In the genomic region with DNA sequence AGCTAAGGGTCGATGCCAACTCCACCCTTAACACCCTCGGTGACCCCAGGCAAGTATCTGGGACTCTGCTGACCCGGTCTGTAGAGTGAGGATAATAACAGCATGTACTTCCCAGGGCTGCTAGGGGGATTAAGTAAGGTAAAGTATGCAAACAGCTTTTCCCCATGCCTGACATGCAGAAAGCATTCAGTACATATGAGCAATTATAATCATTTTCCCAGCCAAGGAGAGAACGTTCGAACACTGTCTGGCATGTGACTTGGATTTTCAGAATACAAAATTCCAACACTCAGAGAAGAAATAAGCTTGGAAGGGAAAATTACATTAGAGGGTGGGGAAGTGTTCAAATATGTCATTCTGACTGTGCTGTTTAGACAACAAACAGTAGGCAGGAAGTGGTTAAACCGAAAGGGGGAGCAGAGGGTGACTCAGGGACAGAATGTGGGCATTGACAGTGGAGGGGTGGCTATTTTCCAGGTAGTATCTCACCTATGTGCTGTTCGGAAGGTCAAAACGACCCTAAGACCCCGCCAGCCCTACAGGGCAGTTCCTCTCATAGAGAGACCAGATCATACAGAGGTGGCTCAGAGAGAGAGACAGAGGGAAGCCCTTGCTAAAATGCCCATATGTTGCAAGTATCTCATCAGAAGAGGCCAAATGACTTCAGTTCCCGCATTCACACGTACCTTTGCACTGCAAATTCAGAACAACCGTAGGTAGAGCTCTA, we compare ENCODE assay signal across 8 cellular contexts.
DNase-seq lines count a peak whose midpoint lies in the region; ATAC-seq and TF ChIP-seq lines count a peak whose summit lies in the region.

No MANE protein-coding gene starts in this region.

- H3K4me1 Mint-ChIP-seq in effector memory CD8-positive, alpha-beta T cell (ENCODE audit: low read depth in 2 of 2) = peaks cover 26 to 27% of the 10 kb centered on the region in 2 donors

- no peaks in the 10 kb centered on the region for H3K9me3 Mint-ChIP-seq in effector memory CD8-positive, alpha-beta T cell

- no peaks in the 10 kb centered on the region for H3K27me3 ChIP-seq in HL-60 (ENCODE audit: insufficient read depth, poor library complexity, severe bottlenecking)

- peaks cover 31% of the 10 kb centered on the region for H3K36me3 Mint-ChIP-seq in effector memory CD8-positive, alpha-beta T cell (ENCODE audit: insufficient read depth)

- peak in 2 of 3 donors; percentile 19 to 48 for DNase-seq in stimulated activated CD4-positive, alpha-beta T cell treated with anti-CD3 and anti-CD28 coated beads, Interleukin-12 subunit alpha, Interleukin-12 subunit beta, amount 100 ng/mL, for 48 hours (ENCODE audit: low read depth in 2 of 3, low spot score in 1 of 3)
- DNase-seq in stimulated activated CD4-positive, alpha-beta T cell treated with anti-CD3 and anti-CD28 coated beads, Interleukin-12 subunit alpha, Interleukin-12 subunit beta, amount 100 ng/mL, for 4 hours = no peak
- DNase-seq in HL-60 (ENCODE audit: low read depth in 1 of 2, low spot score in 1 of 2) (peak; percentile 38 to 85), dedifferentiated amniotic fluid mesenchymal stem cell (ENCODE audit: extremely low spot score) (no peak), DMS153 treated with DMSO at 0.1 percent for 48 hours (lab: John Stamatoyannopoulos, UW; ENCODE audit: unreplicated experiment) (no peak)
- peak; percentile 38 to 60 (median 39) for DNase-seq in effector memory CD8-positive, alpha-beta T cell
- DNase-seq in stimulated activated CD4-positive, alpha-beta T cell treated with anti-CD3 and anti-CD28 coated beads, Interleukin-4, amount 100 ng/mL, for 24 hours = peak; percentile 58

- H3K27ac Mint-ChIP-seq in effector memory CD8-positive, alpha-beta T cell = peak overlapping the region; percentile 87 to 95

- peak overlapping the region; percentile 64 to 71 for H3K4me3 Mint-ChIP-seq in effector memory CD8-positive, alpha-beta T cell

- no peak for TF ChIP-seq CTCF in HL-60 (IDR thresholded peaks at IDR 0.05; ENCODE audit: insufficient read depth, low read length)

- peak overlapping the region; percentile 95 for H3K27ac ChIP-seq in HL-60 (replicated peaks)

- H3K4me3 ChIP-seq in HL-60 (replicated peaks; ENCODE audit: insufficient read depth, low read length) = no peak overlapping the region

- ATAC-seq in activated CD4-positive, CD25-positive, alpha-beta regulatory T cell treated with anti-CD3 and anti-CD28 coated beads, Interleukin-2, amount 50 U/mL, for 24 hours = peak; percentile 86 to 90
- ATAC-seq in effector memory CD8-positive, alpha-beta T cell (replicated peaks) = peak; percentile 90

- H3K27me3 Mint-ChIP-seq in effector memory CD8-positive, alpha-beta T cell = no peaks in the 10 kb centered on the region

Comparison
In these comparisons a context has a peak if more than half of its experiments do, and no peak if none do; other contexts are left out.
1. DNase-seq: peak in stimulated activated CD4-positive, alpha-beta T cell treated with anti-CD3 and anti-CD28 coated beads, Interleukin-12 subunit alpha, Interleukin-12 subunit beta, amount 100 ng/mL, for 48 hours (2 of 3), HL-60 (2 of 2), effector memory CD8-positive, alpha-beta T cell (3 of 3) and stimulated activated CD4-positive, alpha-beta T cell treated with anti-CD3 and anti-CD28 coated beads, Interleukin-4, amount 100 ng/mL, for 24 hours (single experiment); none in stimulated activated CD4-positive, alpha-beta T cell treated with anti-CD3 and anti-CD28 coated beads, Interleukin-12 subunit alpha, Interleukin-12 subunit beta, amount 100 ng/mL, for 4 hours (single experiment), dedifferentiated amniotic fluid mesenchymal stem cell (single experiment) and DMS153 treated with DMSO at 0.1 percent for 48 hours (single experiment).